ENCODE assay signal across 10 cellular contexts in genomic region chr2:39491653-39492052, GRCh38. TPM values are rescaled to one million over a fixed set of nuclear protein-coding genes. Genes with fewer than 3 reads are reported as not detected.
DNase-seq lines count a peak whose midpoint lies in the region; ATAC-seq and TF ChIP-seq lines count a peak whose summit lies in the region.
"Had no signal": no experiment of that assay in that cellular context is flagged by ENCODE, and none has a peak within 500 bp of the region (broad histone marks: within the 10 kb centered on the region; RNA-seq: fewer than 3 reads in every experiment).

No MANE protein-coding gene starts in this region.

- H3K9me2 ChIP-seq in MM.1S (replicated peaks; ENCODE audit: insufficient read depth, low read length): no peaks in the 10 kb centered on the region

- H3K27me3 ChIP-seq in BLaER1 (no peaks in the 10 kb centered on the region), MM.1S (replicated peaks; ENCODE audit: insufficient read depth, low read length) (no peaks in the 10 kb centered on the region), fibroblast of lung (ENCODE audit: control insufficient read depth, insufficient read depth, low read length) (no peaks in the 10 kb centered on the region), uterus (no peaks in the 10 kb centered on the region)

- TF ChIP-seq POLR2A in uterus (IDR thresholded peaks at IDR 0.05): no peak

- intact Hi-C loops in uterus (cut with DNase I; ENCODE audit: low total_unique reads): no loop called here

- DNase-seq in MM.1S: no peak
- no peak for DNase-seq in fibroblast of lung (ENCODE audit: low read depth in 2 of 2)
- no peak for DNase-seq in GM13976 (ENCODE audit: low spot score)
- DNase-seq in stimulated activated CD4-positive, alpha-beta T cell treated with anti-CD3 and anti-CD28 coated beads, Interleukin-2, amount 100 ng/mL, for 48 hours: no peak
- DNase-seq in uterus: no peak
- DNase-seq in NCI-H2196 treated with DMSO at 0.1 percent for 48 hours (lab: John Stamatoyannopoulos, UW; ENCODE audit: unreplicated experiment): no peak
- DNase-seq: amygdala, left ventricle myocardium superior had no signal

- H2AFZ ChIP-seq in MM.1S (ENCODE audit: low read length) (no peak overlapping the region), fibroblast of lung (ENCODE audit: low read length) (no peak overlapping the region)

- no peak for TF ChIP-seq CTCF in MM.1S (IDR thresholded peaks at IDR 0.05; ENCODE audit: low read length)
- no peak for TF ChIP-seq CTCF in fibroblast of lung (conservative IDR thresholded peaks at IDR 0.05 in 1 of 2, IDR thresholded peaks at IDR 0.05 in 1 of 2; ENCODE audit: low read depth in 1 of 2, low read length in 2 of 2)
- TF ChIP-seq CTCF in GM13976 (IDR thresholded peaks at IDR 0.05; ENCODE audit: borderline replicate concordance, control extremely low read depth, extremely low read depth, insufficient read depth, missing control alignments): no peak
- TF ChIP-seq CTCF in uterus (IDR thresholded peaks at IDR 0.05): no peak

- H3K4me3 ChIP-seq in BLaER1 (no peak overlapping the region), MM.1S (ENCODE audit: low read length) (peak overlapping the region; percentile 30; the same call in 1 of the 2 replicates), fibroblast of lung (replicated peaks in 1 of 4; ENCODE audit: control extremely low read depth in 1 of 4, insufficient read depth in 1 of 4, low read depth in 3 of 4, low read length in 4 of 4) (no peak overlapping the region), uterus (no peak overlapping the region)

- H4K20me1 ChIP-seq in BLaER1 (no peaks in the 10 kb centered on the region), MM.1S (ENCODE audit: insufficient read depth, low read length) (no peaks in the 10 kb centered on the region), fibroblast of lung (ENCODE audit: control insufficient read depth, extremely low read depth, insufficient read depth, low read length) (no peaks in the 10 kb centered on the region)

- in situ Hi-C loops in GM13976 (cut with MboI; ENCODE audit: low sequenced_read_pairs, unreplicated experiment): no loop called here

- no peaks in the 10 kb centered on the region for H3K36me3 ChIP-seq in BLaER1
- no peaks in the 10 kb centered on the region for H3K36me3 ChIP-seq in MM.1S (replicated peaks; ENCODE audit: insufficient read depth, low read length)
- no peaks in the 10 kb centered on the region for H3K36me3 ChIP-seq in fibroblast of lung (ENCODE audit: control insufficient read depth, insufficient read depth, low read length)
- H3K36me3 ChIP-seq in uterus: no peaks in the 10 kb centered on the region

- peaks cover 25% of the 10 kb centered on the region for H3K4me1 ChIP-seq in BLaER1
- peaks cover 36% of the 10 kb centered on the region for H3K4me1 ChIP-seq in MM.1S (ENCODE audit: low read length)
- peaks cover 17% of the 10 kb centered on the region for H3K4me1 ChIP-seq in fibroblast of lung (ENCODE audit: control insufficient read depth, extremely low read depth, insufficient read depth, low read length)
- H3K4me1 ChIP-seq in uterus: no peaks in the 10 kb centered on the region

- peaks cover 17% of the 10 kb centered on the region for H3F3A ChIP-seq in MM.1S (ENCODE audit: insufficient read depth, low read length)

- H3K27ac ChIP-seq in BLaER1 (no peak overlapping the region), MM.1S (ENCODE audit: low read length) (peak overlapping the region; percentile 98), fibroblast of lung (ENCODE audit: insufficient read depth, low read length) (peak overlapping the region; percentile 75), uterus (peak overlapping the region in 1 of 2 donors; percentile 52)

- no peaks in the 10 kb centered on the region for H3K79me2 ChIP-seq in MM.1S (ENCODE audit: low read length)
- no peaks in the 10 kb centered on the region for H3K79me2 ChIP-seq in fibroblast of lung (ENCODE audit: control insufficient read depth, insufficient read depth, low read length)

- H3K9me3 ChIP-seq in BLaER1: 0 out of 2 replicates have a peak, but pooled peaks cover 4% of the 10 kb centered on the region
- no peaks in the 10 kb centered on the region for H3K9me3 ChIP-seq in MM.1S (replicated peaks; ENCODE audit: insufficient read depth, low read length)
- H3K9me3 ChIP-seq in fibroblast of lung (ENCODE audit: control insufficient read depth, insufficient read depth, low read depth, low read length): no peaks in the 10 kb centered on the region
- no peaks in the 10 kb centered on the region for H3K9me3 ChIP-seq in uterus

- peak; percentile 18 for ATAC-seq in GM21367 (IDR thresholded peaks at IDR 0.05; ENCODE audit: unreplicated experiment)

- H3K9ac ChIP-seq in BLaER1 (no peak overlapping the region), MM.1S (ENCODE audit: low read length) (peak overlapping the region; percentile 52), fibroblast of lung (ENCODE audit: insufficient read depth, low read length) (no peak overlapping the region)

- peak overlapping the region; percentile 67 for H3K4me2 ChIP-seq in BLaER1
- H3K4me2 ChIP-seq in MM.1S (ENCODE audit: low read depth, low read length): peak overlapping the region; percentile 76
- no peak overlapping the region for H3K4me2 ChIP-seq in fibroblast of lung (ENCODE audit: extremely low read depth, insufficient read depth, low read length)

RNA-seq across cellular contexts. Expression of gene MAP4K3, which starts 54.6 kb away (rescaled TPM):
- total RNA-seq in fibroblast of lung: 24.9 and 40.8 TPM in 2 replicates
- polyA plus RNA-seq in fibroblast of lung: 32.1 and 75.7 TPM in 2 replicates
- polyA plus RNA-seq in fibroblast of lung (2012): 16.9 and 38.9 TPM in 2 replicates
- polyA minus RNA-seq in fibroblast of lung (ENCODE audit: low replicate concordance): 3.5 and 7.5 TPM in 2 replicates
- total RNA-seq in uterus: 100 to 1,000 TPM in 1 of 4 donors, 10 to 100 TPM in 3; 31.5 to 110 (median 72.3) TPM
